ENCODE assay signal across 9 cellular contexts in the genomic region with DNA sequence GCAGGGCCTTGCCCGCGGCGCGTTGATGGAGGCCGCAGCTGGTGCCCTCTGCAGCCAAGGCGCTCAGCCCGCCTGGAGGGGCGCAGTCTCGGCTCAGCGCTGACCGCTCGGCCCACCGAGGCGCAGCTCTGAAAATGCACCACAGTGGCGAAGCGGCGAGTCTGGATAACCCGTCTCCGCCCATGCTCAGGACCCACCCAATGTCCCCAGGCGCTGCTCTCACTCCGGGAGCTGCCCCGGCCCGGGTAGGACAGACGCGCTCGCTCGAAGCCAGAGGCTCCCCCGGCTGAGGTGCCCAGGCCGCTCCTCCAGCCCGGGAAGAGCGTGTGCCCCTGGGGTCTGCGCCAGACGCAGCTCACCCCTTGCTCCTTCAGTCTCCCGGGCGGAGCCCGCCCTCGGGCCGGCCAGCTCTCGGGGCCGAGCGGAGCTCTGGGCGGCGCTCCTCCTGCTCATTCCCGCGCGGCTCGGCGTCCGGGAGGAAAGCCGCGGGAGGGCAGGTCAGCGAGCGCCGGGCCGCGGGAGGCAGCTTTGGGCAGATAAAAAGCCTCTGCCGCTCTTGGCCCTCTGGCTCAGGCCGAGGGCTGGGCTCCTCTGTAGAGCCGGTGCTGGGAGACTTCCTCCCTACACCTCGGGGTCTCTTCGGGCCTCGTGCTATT. TPM values are rescaled to one million over a fixed set of nuclear protein-coding genes. Genes with fewer than 3 reads are reported as not detected.
DNase-seq lines count a peak whose midpoint lies in the region; ATAC-seq, FAIRE-seq and TF ChIP-seq lines count a peak whose summit lies in the region.
"Had no signal": no experiment of that assay in that cellular context is flagged by ENCODE, and none has a peak within 500 bp of the region (broad histone marks: within the 10 kb centered on the region; RNA-seq: fewer than 3 reads in every experiment).

No MANE protein-coding gene starts in this region.

- peak; percentile 49 for DNase-seq in BE2C
- peak; percentile 56 for DNase-seq in SW480 (ENCODE audit: low spot score)
- no peak for DNase-seq in epithelial cell of proximal tubule (ENCODE audit: low read depth)
- DNase-seq in myocyte (ENCODE audit: low read depth): peak; percentile 58
- no peak for DNase-seq in HTR-8/SVneo (ENCODE audit: insufficient read length, low spot score)
- DNase-seq in activated effector memory CD4-positive, alpha-beta T cell treated with Interleukin-2 at 50 U/mL for 16 hours: no peak

- TF ChIP-seq CTCF in BE2C (IDR thresholded peaks at IDR 0.05; ENCODE audit: low read depth, low read length) (peak; percentile 10; the same call in 1 of the 2 replicates), epithelial cell of proximal tubule (conservative IDR thresholded peaks at IDR 0.05; ENCODE audit: low read depth, low read length) (no peak)

- no peaks in the 10 kb centered on the region for H3K9me3 ChIP-seq in BE2C

- H3K4me3 ChIP-seq in BE2C (ENCODE audit: low read depth, low read length): peak overlapping the region; percentile 53
- peak overlapping the region; percentile 53 for H3K4me3 ChIP-seq in epithelial cell of proximal tubule (ENCODE audit: low read depth, low read length)

- FAIRE-seq in HTR-8/SVneo (lab: Jason Lieb, UNC): no peak

- H3K27me3 ChIP-seq in BE2C: peaks cover 52% of the 10 kb centered on the region

- ATAC-seq in GM18502 (IDR thresholded peaks at IDR 0.05; ENCODE audit: poor library complexity, unreplicated experiment) (peak; percentile 53), HG03159 (IDR thresholded peaks at IDR 0.05; ENCODE audit: unreplicated experiment) (peak; percentile 42)

- no peaks in the 10 kb centered on the region for H3K4me1 ChIP-seq in BE2C

- no peaks in the 10 kb centered on the region for H3K36me3 ChIP-seq in BE2C

RNA-seq across cellular contexts. Expression of a gene that starts 1.6 kb away (rescaled TPM):
- polyA plus RNA-seq in BE2C (2012; ENCODE audit: insufficient read depth, insufficient read length, low read depth): not detected
- not detected in 2 replicates for total RNA-seq in epithelial cell of proximal tubule
- 0.08 TPM in 1 of 2 replicates, not detected in the other for total RNA-seq in myocyte
- polyA plus RNA-seq in myocyte (2012): 0.01 TPM
- total RNA-seq: SK-MEL-5 had no signal

Comparison
In these comparisons a context has a peak if more than half of its experiments do, and no peak if none do; other contexts are left out.
1. DNase-seq: peak in BE2C (single experiment), SW480 (single experiment) and myocyte (single experiment); none in epithelial cell of proximal tubule (single experiment), HTR-8/SVneo (single experiment) and activated effector memory CD4-positive, alpha-beta T cell treated with Interleukin-2 at 50 U/mL for 16 hours (single experiment).